14 cellular contexts compared by ENCODE assay signal in genomic region chr10:133237241-133238065, GRCh38. TPM values are rescaled to one million over a fixed set of nuclear protein-coding genes. Genes with fewer than 3 reads are reported as not detected.
A peak's percentile ranks its signal among the peaks of the same experiment; 100 is the strongest.
DNase-seq lines count a peak whose midpoint lies in the region; ATAC-seq, FAIRE-seq and TF ChIP-seq lines count a peak whose summit lies in the region.
"Had no signal": no experiment of that assay in that cellular context is flagged by ENCODE, and none has a peak within 500 bp of the region (broad histone marks: within the 10 kb centered on the region; RNA-seq: fewer than 3 reads in every experiment).

TSS of gene VENTX (plus strand) at chr10:133237855. CDS start at chr10:133237915, 60 bp downstream.

- ATAC-seq in A549 (peak; percentile 36 to 75; a peak in 5 of 6 replicates), GM18505 (IDR thresholded peaks at IDR 0.05; ENCODE audit: unreplicated experiment) (no peak)

- H3K4ac ChIP-seq in H1 (replicated peaks; ENCODE audit: insufficient read length, low read depth, low read length), result peak within 1 kb of the TSS; percentile 91

- no peaks in the 10 kb centered on the region for H3K9me3 Mint-ChIP-seq in nephron
- H3K9me3 Mint-ChIP-seq: immature natural killer cell, type B pancreatic cell had no signal

- FAIRE-seq in A549 (lab: Jason Lieb, UNC) (no peak), H1 (lab: Jason Lieb, UNC) (no peak)

- H3K27ac ChIP-seq in A549, result no peak within 1 kb of the TSS
- H3K27ac ChIP-seq in HUES64 (ENCODE audit: low read depth, low read length), result 0 out of 2 replicates have a peak within 1 kb of the TSS, but pooled peaks have one; percentile 35
- H3K27ac ChIP-seq in H1 (ENCODE audit: low read depth, low read length), result no peak within 1 kb of the TSS

- H3K27ac Mint-ChIP-seq in nephron, result no peak within 1 kb of the TSS
- H3K27ac Mint-ChIP-seq: immature natural killer cell, type B pancreatic cell had no signal

- H3K36me3 ChIP-seq in HUES64 (ENCODE audit: insufficient read depth, low read length) (no peaks in the 10 kb centered on the region), H1 (ENCODE audit: control insufficient read depth in 2 of 4, insufficient read depth in 4 of 4, low read length in 3 of 4) (peaks cover 0 to 5% (median 0%) of the 10 kb centered on the region in 4 experiments; a peak in 3 of 8 replicates)

- no peaks in the 10 kb centered on the region for H4K20me1 ChIP-seq in H1 (replicated peaks in 1 of 2; ENCODE audit: control insufficient read depth in 1 of 2, insufficient read depth in 2 of 2, low read length in 2 of 2)

- H3K18ac ChIP-seq in H1 (ENCODE audit: extremely low read depth, low read length), result peak within 1 kb of the TSS; percentile 71

- H3K4me3 ChIP-seq in A549 (peak within 1 kb of the TSS; percentile 28; the same call in 2 of the 3 replicates), HUES64 (ENCODE audit: low read length) (peak within 1 kb of the TSS; percentile 57), H1 (ENCODE audit: extremely low read depth in 1 of 4, insufficient read depth in 2 of 4, low read depth in 3 of 4, low read length in 4 of 4) (peak within 1 kb of the TSS; percentile 40 to 62 (median 50))

- peak within 1 kb of the TSS; percentile 97 for H4K91ac ChIP-seq in H1 (replicated peaks; ENCODE audit: insufficient read length, low read length)

- TF ChIP-seq RAD21 in A549 (conservative IDR thresholded peaks at IDR 0.05 in 1 of 2, IDR thresholded peaks at IDR 0.05 in 1 of 2) (no peak), H1 (IDR thresholded peaks at IDR 0.05 in 1 of 2, conservative IDR thresholded peaks at IDR 0.05 in 1 of 2; ENCODE audit: low read depth in 2 of 2, low read length in 2 of 2) (no peak)

- TF ChIP-seq POLR2A in A549 (IDR thresholded peaks at IDR 0.05; ENCODE audit: low read length) (no peak), H1 (IDR thresholded peaks at IDR 0.05; ENCODE audit: control extremely low read depth in 1 of 2, low read depth in 2 of 2, low read length in 2 of 2) (no peak), GM18505 (IDR thresholded peaks at IDR 0.05; ENCODE audit: borderline replicate concordance, extremely low read depth, insufficient read depth, insufficient read length) (no peak)

- H4K5ac ChIP-seq in H1 (ENCODE audit: insufficient read length, low read depth, low read length), result no peak within 1 kb of the TSS

- peak within 1 kb of the TSS; percentile 75; the same call in 1 of the 2 replicates for H2BK12ac ChIP-seq in H1 (ENCODE audit: low read depth, low read length)

- H2BK120ac ChIP-seq in H1 (replicated peaks; ENCODE audit: low read depth, low read length), result peak within 1 kb of the TSS; percentile 54

- H3K23me2 ChIP-seq in H1 (ENCODE audit: low read depth, low read length), result peaks cover 12% of the 10 kb centered on the region; the same call in 1 of the 2 replicates

- no peaks in the 10 kb centered on the region for H3K36me3 Mint-ChIP-seq in nephron (ENCODE audit: low read depth)
- H3K36me3 Mint-ChIP-seq: immature natural killer cell, type B pancreatic cell had no signal

- H2AK5ac ChIP-seq in H1 (ENCODE audit: low read depth, low read length), result no peak within 1 kb of the TSS

- H3K4me3 Mint-ChIP-seq in nephron, result peak within 1 kb of the TSS; percentile 27 to 60 (median 50)
- H3K4me3 Mint-ChIP-seq: type B pancreatic cell had no signal

- H3K9ac ChIP-seq in HUES64 (ENCODE audit: low read depth, low read length) (peak within 1 kb of the TSS; percentile 72), H1 (replicated peaks in 1 of 4; ENCODE audit: extremely low read depth in 1 of 4, low read depth in 3 of 4, low read length in 3 of 4) (peak within 1 kb of the TSS in 1 of 4 experiments; percentile 17; a peak in 3 of 7 replicates)

- POLR2A ChIA-PET in A549 (lab: Yijun Ruan, JAX) (no interaction called here), H1 (lab: Charles Lee; ENCODE audit: partially characterized antibody) (interaction anchor here (1.0 to 1.7 kb wide), 5 partner anchors 8 to 27 kb away, joined by 3 to 6 read pairs (median 4); no protein-coding TSS in a partner anchor)

- CTCF ChIA-PET in A549 (lab: Yijun Ruan, JAX) (no interaction called here), H1 (lab: Charles Lee; ENCODE audit: partially characterized antibody) (interaction anchor here (1.8 kb wide), 1 partner anchor 70 kb away, joined by 7 read pairs; no protein-coding TSS in a partner anchor)

- TF ChIP-seq EP300 in A549 (IDR thresholded peaks at IDR 0.05) (no peak), H1 (IDR thresholded peaks at IDR 0.05; ENCODE audit: borderline replicate concordance in 1 of 2, low read depth in 2 of 2, low read length in 2 of 2) (no peak)

- DNase-seq in A549 (ENCODE audit: low read depth in 1 of 2, low spot score in 1 of 2) (no peak), H1 (ENCODE audit: low read depth in 1 of 2, low spot score in 2 of 2) (peak; percentile 60 to 87), HuH-7 (ENCODE audit: low spot score) (no peak), NCI-H2081 treated with DMSO at 0.1 percent for 48 hours (lab: John Stamatoyannopoulos, UW) (no peak), LoVo (ENCODE audit: low spot score) (no peak)
- DNase-seq: activated naive CD4-positive, alpha-beta T cell; immature natural killer cell; NCI-H187 treated with DMSO at 0.1 percent for 48 hours; RPMI8226 had no signal

- H2AFZ ChIP-seq in H1 (ENCODE audit: low read length), result no peak within 1 kb of the TSS

- 0 out of 2 replicates have a peak, but pooled peaks cover 2% of the 10 kb centered on the region for H3K79me1 ChIP-seq in H1 (ENCODE audit: low read depth, low read length)

- no peak for TF ChIP-seq CTCF in A549 (IDR thresholded peaks at IDR 0.05)
- TF ChIP-seq CTCF in H1 (IDR thresholded peaks at IDR 0.05; ENCODE audit: control extremely low read depth in 1 of 3, insufficient read depth in 1 of 3, low read depth in 1 of 3, low read length in 3 of 3), result no peak
- TF ChIP-seq CTCF in nephron (IDR thresholded peaks at IDR 0.05; ENCODE audit: unreplicated experiment in 3 of 3), result no peak

- no peak within 1 kb of the TSS for H3K14ac ChIP-seq in H1 (ENCODE audit: insufficient read length)

- H3K23ac ChIP-seq in H1 (ENCODE audit: insufficient read length), result no peak within 1 kb of the TSS

- H3K79me2 ChIP-seq in H1 (ENCODE audit: control insufficient read depth in 1 of 2, insufficient read depth in 2 of 2, low read length in 2 of 2), result no peaks in the 10 kb centered on the region

- 19% methylated on average over 25 of the region's 63 CpGs for WGBS in A549 (ENCODE audit: missing lambda C conversion rate)
- WGBS in HUES64, result under 1% methylated on average over 63 of the region's 63 CpGs
- 4% methylated on average over 34 of the region's 63 CpGs; no CpG with 5 or more reads in 1 of the 2 experiments for WGBS in H1 (ENCODE audit: extremely low coverage in 1 of 2, insufficient coverage in 1 of 2, insufficient read length in 1 of 2, insufficient replicate concordance in 2 of 2, low coverage in 1 of 2, low lambda C conversion rate in 2 of 2, missing lambda C conversion rate in 1 of 2), 2 experiments

- no peaks in the 10 kb centered on the region for H3K4me1 Mint-ChIP-seq in nephron

- H3K4me1 ChIP-seq in A549 (peaks cover 19% of the 10 kb centered on the region), HUES64 (ENCODE audit: insufficient read depth, low read length) (peaks cover 4% of the 10 kb centered on the region; the same call in 1 of the 2 replicates), H1 (replicated peaks in 1 of 4; ENCODE audit: control insufficient read depth in 3 of 4, insufficient read depth in 4 of 4, low read length in 3 of 4) (peaks cover 3 to 26% (median 13%) of the 10 kb centered on the region in 4 experiments)

- H3K27me3 ChIP-seq in HUES64 (ENCODE audit: insufficient read depth, low read length), result peaks cover 65% of the 10 kb centered on the region
- peaks cover 23 to 46% (median 43%) of the 10 kb centered on the region in 4 experiments for H3K27me3 ChIP-seq in H1 (replicated peaks in 1 of 4; ENCODE audit: control insufficient read depth in 3 of 4, extremely low read depth in 1 of 4, insufficient read depth in 3 of 4, low read length in 3 of 4)

- H2BK20ac ChIP-seq in H1 (ENCODE audit: low read length), result no peak within 1 kb of the TSS; the same call in 1 of the 2 replicates

- no peak within 1 kb of the TSS for H3K56ac ChIP-seq in H1 (replicated peaks; ENCODE audit: insufficient read length, low read depth, low read length)

- H3K9me3 ChIP-seq in A549, result no peaks in the 10 kb centered on the region
- no peaks in the 10 kb centered on the region for H3K9me3 ChIP-seq in HUES64 (ENCODE audit: insufficient read depth, low read depth, low read length)
- no peaks in the 10 kb centered on the region for H3K9me3 ChIP-seq in H1 (ENCODE audit: insufficient read depth in 2 of 2, low read depth in 1 of 2, low read length in 1 of 2)

- peak within 1 kb of the TSS; percentile 74 for H4K8ac ChIP-seq in H1 (ENCODE audit: extremely low read depth, insufficient read depth, low read length)

- peak within 1 kb of the TSS; percentile 92; the same call in 1 of the 2 replicates for H2BK15ac ChIP-seq in H1 (ENCODE audit: low read length)

- peak within 1 kb of the TSS; percentile 27; the same call in 1 of the 2 replicates for H2BK5ac ChIP-seq in H1 (ENCODE audit: low read depth, low read length)

- H3K27me3 Mint-ChIP-seq in nephron (ENCODE audit: low read depth), result peaks cover 89% of the 10 kb centered on the region

- H3K4me2 ChIP-seq in A549, result peak within 1 kb of the TSS; percentile 75
- H3K4me2 ChIP-seq in H1 (ENCODE audit: insufficient read depth in 1 of 2, low read depth in 2 of 2, low read length in 2 of 2), result peak within 1 kb of the TSS; percentile 91 to 92

TF ChIP-seq in A549, 52 proteins besides CTCF, POLR2A, EP300 and RAD21 (continues in another document):
- TF ChIP-seq POLR2AphosphoS2 (conservative IDR thresholded peaks at IDR 0.05; ENCODE audit: low read length), result no peak

TF ChIP-seq in H1, 55 proteins besides CTCF, POLR2A, EP300 and RAD21 (continues in another document):
- no peak for TF ChIP-seq GABPA (IDR thresholded peaks at IDR 0.05; ENCODE audit: borderline replicate concordance, insufficient read depth, low read length)
- TF ChIP-seq NANOG (IDR thresholded peaks at IDR 0.05; ENCODE audit: insufficient read depth, low read depth, low read length, poor library complexity, severe bottlenecking), result peak; percentile 95

RNA-seq across cellular contexts. Expression of gene VENTX, which starts in this region (rescaled TPM):
- not detected in 2 replicates for polyA plus RNA-seq in A549 (2011; rRNA removed)
- not detected in 2 replicates for polyA plus RNA-seq in A549 (2012; cell fraction: cytosol; rRNA removed)
- not detected in 2 replicates for polyA plus RNA-seq in A549 (2012; cell fraction: nucleus; rRNA removed)
- polyA plus RNA-seq in A549 (2017; fragmentation: RNase III; extraction: RNeasy Plus Mini Kit Qiagen cat#74134 plus additional on column Dnase treatment), result not detected in 3 replicates
- not detected in 2 replicates for polyA minus RNA-seq in A549 (2011; rRNA and poly(A)+ RNA removed)
- polyA plus RNA-seq in HUES64 (2013, experiment 1 of 2), result 4.0 TPM
- 4.4 TPM for polyA plus RNA-seq in HUES64 (2013, experiment 2 of 2)
- 4.7 and 5.6 TPM in 2 replicates for total RNA-seq in H1 (2021; fragmentation: NEBNext Ultra II Directional; extraction: Animal tissue kit (Norgen Biotek cat#: 25700))
- 5.6 and 7.8 TPM in 2 replicates for polyA plus RNA-seq in H1 (2011; rRNA removed)
- 4.6 TPM for polyA plus RNA-seq in H1 (2011; cell fraction: cytosol; rRNA removed)
- polyA plus RNA-seq in H1 (2011; cell fraction: nucleus; rRNA removed), result 17.4 TPM
- 3.4 to 5.9 TPM (median 5.1 TPM) in 4 replicates for polyA plus RNA-seq in H1 (2012, experiment 1 of 2)
- 3.8 TPM for polyA plus RNA-seq in H1 (2012, experiment 2 of 2)
- polyA plus RNA-seq in H1 (2013, experiment 1 of 2), result 3.8 TPM
- 3.5 TPM for polyA plus RNA-seq in H1 (2013, experiment 2 of 2)
- 1.6 and 1.7 TPM in 2 replicates for polyA minus RNA-seq in H1 (2011; rRNA and poly(A)+ RNA removed)
- 5.8 TPM for polyA minus RNA-seq in H1 (2011; cell fraction: cytosol; rRNA and poly(A)+ RNA removed)
- 6.0 TPM for polyA minus RNA-seq in H1 (2011; cell fraction: nucleus; rRNA and poly(A)+ RNA removed)
- total RNA-seq: osteocyte had no signal

Comparison
In these comparisons a context has a peak if more than half of its experiments do, and no peak if none do; other contexts are left out.
1. Peak in ATAC-seq, H3K4me3 ChIP-seq and H3K4me2 ChIP-seq in A549; RNA of the gene not detected or under 1 TPM.
2. DNase-seq: peak in H1 (2 of 2); none in A549 (0 of 2), HuH-7 (single experiment), NCI-H2081 treated with DMSO at 0.1 percent for 48 hours (single experiment) and LoVo (single experiment).
3. Of the 18 proteins assayed by ChIP-seq in both H1 and A549: peak only in H1: E2F6, HDAC2, KDM1A, MAX, PHF8 and RNF2; only in A549: none; in both: none; in neither: 12.
4. Peak in every context shown above with its lines, with median percentiles within 50 percentile points of each other: H3K4me3 ChIP-seq.